ENCODE assay signal across 24 cellular contexts in genomic region chr5:3452622-3453021, GRCh38.
"Had no signal": no experiment of that assay in that cellular context is flagged by ENCODE, and none has a peak within 500 bp of the region (broad histone marks: within the 10 kb centered on the region; RNA-seq: fewer than 3 reads in every experiment).

No MANE protein-coding gene starts in this region.

- H3K4me1 Mint-ChIP-seq: endodermal cell had no signal

- H3K27ac ChIP-seq: colonic mucosa, coronary artery, dorsolateral prefrontal cortex, epithelial cell of prostate, esophagus squamous epithelium, foreskin keratinocyte, gastrocnemius medialis, gastroesophageal sphincter, heart left ventricle, heart right ventricle had no signal

- H3K27me3 Mint-ChIP-seq: dendritic cell treated with granulocyte-macrophage colony-stimulating factor and Interleukin-4, amounts not matched to agents 40 ng/mL and 50 ng/mL, for 4 days; effector memory CD8-positive, alpha-beta T cell had no signal

- H3K27ac Mint-ChIP-seq: dendritic cell treated with granulocyte-macrophage colony-stimulating factor and Interleukin-4, amounts not matched to agents 40 ng/mL and 50 ng/mL, for 4 days; effector memory CD8-positive, alpha-beta T cell; endodermal cell had no signal

- H3K9me3 ChIP-seq: colonic mucosa, esophagus squamous epithelium, gastrocnemius medialis, heart left ventricle had no signal

- H3K4me3 ChIP-seq: colonic mucosa, coronary artery, dorsolateral prefrontal cortex, esophagus squamous epithelium, gastrocnemius medialis, gastroesophageal sphincter, heart left ventricle, heart right ventricle had no signal

- H3K4me1 ChIP-seq: colonic mucosa, esophagus squamous epithelium, foreskin keratinocyte, gastrocnemius medialis, gastroesophageal sphincter, heart left ventricle, heart right ventricle had no signal

- H3K9me3 Mint-ChIP-seq: endodermal cell had no signal

- H3K36me3 ChIP-seq: colonic mucosa, esophagus squamous epithelium, gastrocnemius medialis, gastroesophageal sphincter, heart left ventricle, heart right ventricle had no signal

- H3K4me3 Mint-ChIP-seq: dendritic cell treated with granulocyte-macrophage colony-stimulating factor and Interleukin-4, amounts not matched to agents 40 ng/mL and 50 ng/mL, for 4 days; effector memory CD8-positive, alpha-beta T cell; endodermal cell had no signal

- ATAC-seq: effector memory CD8-positive, alpha-beta T cell; esophagus mucosa; foreskin keratinocyte; gastrocnemius medialis; gastroesophageal sphincter; heart left ventricle; heart right ventricle had no signal

- DNase-seq: colonic mucosa; cortex of kidney; dermis blood vessel endothelial cell; dorsolateral prefrontal cortex; effector CD4-positive, alpha-beta T cell; effector CD8-positive, alpha-beta T cell; effector memory CD4-positive, alpha-beta T cell; effector memory CD8-positive, alpha-beta T cell; endodermal cell; erythroblast; esophagus squamous epithelium; foreskin fibroblast; foreskin melanocyte; gastrocnemius medialis; glutamatergic neuron; head of caudate nucleus; heart left ventricle; heart right ventricle had no signal

- H3K27me3 ChIP-seq: colonic mucosa, esophagus squamous epithelium, foreskin keratinocyte, gastrocnemius medialis, gastroesophageal sphincter, heart left ventricle, heart right ventricle had no signal
